Comparison of ENCODE assay signal across 8 cellular contexts in the genomic region with DNA sequence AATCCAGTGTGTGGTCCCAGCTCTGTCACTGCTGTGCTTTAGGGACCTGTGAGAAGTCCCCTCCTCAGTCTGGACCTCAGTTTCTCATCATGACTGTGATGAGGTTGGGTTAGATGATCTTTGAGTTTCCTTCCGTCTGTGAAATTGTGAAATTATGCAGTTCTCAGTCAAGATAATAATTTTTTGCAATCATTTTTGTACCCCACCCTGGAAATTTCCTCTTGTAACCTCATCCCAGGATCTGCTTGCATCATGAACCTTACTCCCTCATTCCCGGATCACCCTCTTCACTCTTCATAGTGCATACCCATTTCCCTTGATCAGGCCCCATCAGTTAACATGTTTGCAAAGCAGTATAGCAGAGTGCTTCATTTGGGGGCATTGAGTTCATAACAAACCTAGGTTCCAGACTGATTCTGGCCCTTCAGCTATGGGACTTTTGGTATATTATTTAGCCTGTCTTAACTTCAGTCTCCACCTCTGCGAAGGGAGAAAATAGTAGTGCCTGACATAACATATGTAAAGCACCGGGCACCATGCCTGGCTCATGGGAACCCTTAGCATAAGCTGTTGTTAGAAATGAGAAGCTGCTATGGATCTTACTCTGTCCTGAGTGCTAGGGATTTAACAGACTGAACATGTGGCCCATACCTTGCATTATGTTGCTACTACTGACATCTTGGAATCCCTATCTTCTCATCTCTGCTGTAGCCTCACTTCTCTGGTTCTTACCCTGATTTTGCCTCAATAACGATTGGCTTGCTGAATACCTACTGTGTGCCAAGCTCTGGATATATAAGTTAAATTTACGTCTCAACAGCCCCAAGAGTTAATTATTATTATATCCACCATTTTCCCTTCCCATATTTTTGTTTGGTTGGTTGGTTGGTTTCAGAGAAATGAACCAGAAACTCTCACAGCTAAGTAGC. TPM values are rescaled to one million over a fixed set of nuclear protein-coding genes. Genes with fewer than 3 reads are reported as not detected.
DNase-seq lines count a peak whose midpoint lies in the region; ATAC-seq and TF ChIP-seq lines count a peak whose summit lies in the region.

No MANE protein-coding gene starts in this region.

- peaks cover 57 to 76% (median 72%) of the 10 kb centered on the region in 3 donors for H3K4me1 Mint-ChIP-seq in CD8-positive, alpha-beta memory T cell
- peaks cover 47 to 54% of the 10 kb centered on the region in 2 donors for H3K4me1 Mint-ChIP-seq in effector memory CD8-positive, alpha-beta T cell (ENCODE audit: low read depth in 2 of 2)

- H3K4me1 ChIP-seq in CD8-positive, alpha-beta memory T cell (ENCODE audit: insufficient read depth, low read length) = peaks cover 48% of the 10 kb centered on the region
- H3K4me1 ChIP-seq in OCI-LY1 (ENCODE audit: insufficient read depth, low read length, severe bottlenecking) = peaks cover 45% of the 10 kb centered on the region
- peaks cover 20% of the 10 kb centered on the region for H3K4me1 ChIP-seq in osteoblast (ENCODE audit: insufficient read depth, low read length)

- no peak for ATAC-seq in effector memory CD8-positive, alpha-beta T cell (replicated peaks)

- no peaks in the 10 kb centered on the region for H3K27me3 ChIP-seq in CD8-positive, alpha-beta memory T cell (ENCODE audit: insufficient read depth, low read length, poor library complexity, severe bottlenecking)
- H3K27me3 ChIP-seq in OCI-LY1 (ENCODE audit: insufficient read depth, low read length) = no peaks in the 10 kb centered on the region
- H3K27me3 ChIP-seq in osteoblast (ENCODE audit: insufficient read depth, low read length) = no peaks in the 10 kb centered on the region

- H2AFZ ChIP-seq in OCI-LY1 (ENCODE audit: low read length) (no peak overlapping the region), osteoblast (ENCODE audit: low read length) (peak overlapping the region; percentile 75)

- no peaks in the 10 kb centered on the region for H3K9me3 Mint-ChIP-seq in CD8-positive, alpha-beta memory T cell
- no peaks in the 10 kb centered on the region for H3K9me3 Mint-ChIP-seq in effector memory CD8-positive, alpha-beta T cell

- TF ChIP-seq CTCF in OCI-LY1 (IDR thresholded peaks at IDR 0.05; ENCODE audit: low read length) = no peak
- TF ChIP-seq CTCF in osteoblast (IDR thresholded peaks at IDR 0.05; ENCODE audit: extremely low read depth, low read depth, low read length) = no peak

- POLR2A ChIA-PET in CD8-positive, alpha-beta memory T cell (lab: Charles Lee) = no interaction called here

- CTCF ChIA-PET in CD8-positive, alpha-beta memory T cell (lab: Charles Lee) = interaction anchor here (1.0 kb wide), 1 partner anchor 189 kb away, joined by 3 read pairs; no protein-coding TSS in a partner anchor

- H3K9me3 ChIP-seq in CD8-positive, alpha-beta memory T cell (ENCODE audit: low read length) = no peaks in the 10 kb centered on the region
- H3K9me3 ChIP-seq in OCI-LY1 (ENCODE audit: low read length) (no peaks in the 10 kb centered on the region), osteoblast (ENCODE audit: low read depth, low read length) (no peaks in the 10 kb centered on the region)

- no peaks in the 10 kb centered on the region for H3K79me2 ChIP-seq in OCI-LY1 (ENCODE audit: insufficient read depth, low read length)
- H3K79me2 ChIP-seq in osteoblast (ENCODE audit: insufficient read depth, low read length) = peaks cover 40% of the 10 kb centered on the region

- H3K36me3 Mint-ChIP-seq in CD8-positive, alpha-beta memory T cell = peaks cover 0 to 16% (median 2%) of the 10 kb centered on the region in 3 donors
- peaks cover 21% of the 10 kb centered on the region for H3K36me3 Mint-ChIP-seq in effector memory CD8-positive, alpha-beta T cell (ENCODE audit: insufficient read depth)

- H3K27ac ChIP-seq in CD8-positive, alpha-beta memory T cell (ENCODE audit: low read depth, low read length) = peak overlapping the region; percentile 94
- H3K27ac ChIP-seq in OCI-LY1 (ENCODE audit: low read depth, low read length, poor library complexity, severe bottlenecking) = peak overlapping the region; percentile 78
- H3K27ac ChIP-seq in osteoblast (ENCODE audit: low read depth, low read length) = peak overlapping the region; percentile 95

- H3K4me3 Mint-ChIP-seq in CD8-positive, alpha-beta memory T cell = peak overlapping the region; percentile 87 to 96 (median 89)
- H3K4me3 Mint-ChIP-seq in effector memory CD8-positive, alpha-beta T cell = peak overlapping the region; percentile 87 to 94

- peaks cover 6% of the 10 kb centered on the region; the same call in 1 of the 2 replicates for H3F3A ChIP-seq in OCI-LY1 (ENCODE audit: insufficient read depth, low read length)

- no peaks in the 10 kb centered on the region for H4K20me1 ChIP-seq in OCI-LY1 (ENCODE audit: insufficient read depth, low read length)
- H4K20me1 ChIP-seq in osteoblast (ENCODE audit: insufficient read depth, low read length) = no peaks in the 10 kb centered on the region

- no peaks in the 10 kb centered on the region for H3K9me2 ChIP-seq in OCI-LY1 (ENCODE audit: low read depth, low read length)

- H3K4me3 ChIP-seq in CD8-positive, alpha-beta memory T cell (ENCODE audit: low read length) = peak overlapping the region; percentile 97
- peak overlapping the region; percentile 79 for H3K4me3 ChIP-seq in OCI-LY1 (ENCODE audit: low read depth, low read length, poor library complexity, severe bottlenecking)
- peak overlapping the region; percentile 93 for H3K4me3 ChIP-seq in osteoblast (ENCODE audit: insufficient read depth, low read length)

- no peak for DNase-seq in CD8-positive, alpha-beta memory T cell
- DNase-seq in effector memory CD8-positive, alpha-beta T cell = no peak
- DNase-seq in osteoblast (ENCODE audit: insufficient read length, low spot score, missing footprints) = no peak
- DNase-seq in NCI-H510A treated with DMSO at 0.1 percent for 48 hours (lab: John Stamatoyannopoulos, UW) = no peak
- DNase-seq in hepatic stellate cell (ENCODE audit: low spot score) = no peak
- no peak for DNase-seq in T1000 (lab: John Stamatoyannopoulos, UW)
- no peak for DNase-seq in SW 1271 (lab: John Stamatoyannopoulos, UW)

- H3K36me3 ChIP-seq in CD8-positive, alpha-beta memory T cell (ENCODE audit: insufficient read depth, low read length) = no peaks in the 10 kb centered on the region
- H3K36me3 ChIP-seq in OCI-LY1 (ENCODE audit: insufficient read depth, low read length) (no peaks in the 10 kb centered on the region), osteoblast (ENCODE audit: insufficient read depth, low read length) (no peaks in the 10 kb centered on the region)

- H3K27me3 Mint-ChIP-seq in CD8-positive, alpha-beta memory T cell = peaks cover 0 to 3% of the 10 kb centered on the region in 2 donors
- H3K27me3 Mint-ChIP-seq in effector memory CD8-positive, alpha-beta T cell = no peaks in the 10 kb centered on the region

- H3K9ac ChIP-seq in OCI-LY1 (ENCODE audit: low read length) = peak overlapping the region; percentile 91

- H3K27ac Mint-ChIP-seq in CD8-positive, alpha-beta memory T cell = peak overlapping the region; percentile 85 to 99 (median 98)
- peak overlapping the region; percentile 97 to 99 for H3K27ac Mint-ChIP-seq in effector memory CD8-positive, alpha-beta T cell

- H3K4me2 ChIP-seq in OCI-LY1 (ENCODE audit: low read length) (peak overlapping the region; percentile 84), osteoblast (ENCODE audit: insufficient read depth, low read length) (peak overlapping the region; percentile 83)

RNA-seq across cellular contexts. Expression of a gene that starts 1.4 kb away (rescaled TPM):
- total RNA-seq in CD8-positive, alpha-beta memory T cell = 10 to 100 TPM; 31.3 to 35.2 TPM
- 33.6 TPM for polyA plus RNA-seq in CD8-positive, alpha-beta memory T cell
- 19.9 and 22.7 TPM in 2 replicates for total RNA-seq in osteoblast

RNA-seq across cellular contexts. Expression of a gene that starts 36.7 kb away (rescaled TPM):
- 10 to 100 TPM; 71.2 to 73.0 TPM for total RNA-seq in CD8-positive, alpha-beta memory T cell
- polyA plus RNA-seq in CD8-positive, alpha-beta memory T cell = 183 TPM
- 0.29 and 0.72 TPM in 2 replicates for total RNA-seq in osteoblast

RNA-seq across cellular contexts. Expression of a gene that starts 47.1 kb away (rescaled TPM):
- total RNA-seq in CD8-positive, alpha-beta memory T cell = under 1 TPM; 0.07 TPM
- polyA plus RNA-seq in CD8-positive, alpha-beta memory T cell = 0.18 TPM
- 30.4 and 62.5 TPM in 2 replicates for total RNA-seq in osteoblast

Comparison
In these comparisons a context has a peak if more than half of its experiments do, and no peak if none do; other contexts are left out.
1. RNA of a gene that starts 36.7 kb away (total RNA-seq): 71.2 to 73.0 TPM in CD8-positive, alpha-beta memory T cell; 0.29 to 0.72 TPM in osteoblast; every median in the first group is over 10 times any median in the second.
2. RNA of a gene that starts 47.1 kb away (total RNA-seq): 30.4 to 62.5 TPM in osteoblast; 0.07 TPM in CD8-positive, alpha-beta memory T cell; every median in the first group is over 10 times any median in the second.
3. Peak in every context shown above with its lines, with median percentiles within 50 percentile points of each other: H3K27ac ChIP-seq and H3K4me3 ChIP-seq.